ENCODE assay signal across 8 cellular contexts in the genomic region with DNA sequence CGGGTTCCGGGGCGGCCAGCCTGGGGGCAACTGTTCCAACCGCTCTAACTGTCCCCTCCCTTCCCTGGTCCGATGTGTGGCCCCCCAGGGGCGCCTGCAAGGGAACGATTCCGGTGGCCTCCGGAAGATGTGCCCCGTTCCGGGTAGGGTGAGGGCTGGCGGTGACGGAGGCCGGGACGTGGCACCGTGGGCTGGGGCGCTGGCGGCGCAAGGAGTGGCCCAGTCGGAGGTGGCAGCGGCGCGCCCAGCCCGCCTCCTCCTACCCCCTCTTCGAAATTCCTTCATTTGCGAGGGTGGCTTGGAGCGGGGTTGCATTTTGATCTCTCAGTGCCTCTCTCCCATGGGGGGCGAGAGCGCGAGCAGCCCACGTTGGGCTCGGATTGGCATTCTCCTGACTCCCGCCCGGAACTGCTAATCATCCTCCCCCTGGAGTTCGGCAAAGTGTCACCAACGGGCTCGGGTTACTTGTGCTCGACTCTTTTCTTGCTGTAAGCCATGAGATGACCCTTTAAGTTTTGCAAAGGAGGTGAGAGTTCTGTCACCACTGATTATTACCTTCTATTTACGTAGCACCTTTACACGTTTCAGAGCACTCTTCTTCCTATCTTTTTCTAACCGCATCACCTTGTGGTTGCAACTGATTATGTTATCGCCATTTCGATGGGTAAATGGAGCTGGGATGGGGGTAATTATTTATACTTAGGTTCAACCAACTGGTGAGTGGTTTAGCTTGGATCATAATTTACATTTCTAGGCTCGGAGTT. TPM values are rescaled to one million over a fixed set of nuclear protein-coding genes. Genes with fewer than 3 reads are reported as not detected.
DNase-seq lines count a peak whose midpoint lies in the region; ATAC-seq and TF ChIP-seq lines count a peak whose summit lies in the region.

No MANE protein-coding gene starts in this region.

- peak in 2 of 4 donors; percentile 3 to 13 for TF ChIP-seq POLR2A in esophagus squamous epithelium (IDR thresholded peaks at IDR 0.05)

- H3K4me1 Mint-ChIP-seq in activated T-cell treated with anti-CD3 and anti-CD28 coated beads, Interleukin-2, amount 50 U/mL, for 4 hours (ENCODE audit: low read depth), result peaks cover 43% of the 10 kb centered on the region
- H3K4me1 Mint-ChIP-seq in naive B cell, result peaks cover 23 to 52% (median 29%) of the 10 kb centered on the region in 3 donors
- H3K4me1 Mint-ChIP-seq in stimulated activated naive B cell treated with anti-CD40 and anti-IgM and Interleukin-4, amounts not matched to agents 10 μg/mL and 1 μg/mL and 100 μg/mL, for 72 hours, result peaks cover 13 to 30% of the 10 kb centered on the region in 2 donors

- POLR2A ChIA-PET in AG04449 (lab: Yijun Ruan, JAX), result interaction anchor here (0.6 to 2.1 kb wide), 10 partner anchors 8 to 535 kb away, joined by 3 to 6 read pairs (median 4); partner anchors contain the start of gene MYH10

- H3K4me3 ChIP-seq in AG04449 (ENCODE audit: low read depth, low read length) (peak overlapping the region; percentile 93), esophagus squamous epithelium (peak overlapping the region; percentile 77 to 86 (median 82))

- H3K9me3 Mint-ChIP-seq in activated T-cell treated with anti-CD3 and anti-CD28 coated beads, Interleukin-2, amount 50 U/mL, for 4 hours, result no peaks in the 10 kb centered on the region
- H3K9me3 Mint-ChIP-seq in naive B cell, result no peaks in the 10 kb centered on the region
- no peaks in the 10 kb centered on the region for H3K9me3 Mint-ChIP-seq in stimulated activated naive B cell treated with anti-CD40 and anti-IgM and Interleukin-4, amounts not matched to agents 10 μg/mL and 1 μg/mL and 100 μg/mL, for 72 hours

- peaks cover 0 to 31% (median 0%) of the 10 kb centered on the region in 3 donors for H3K36me3 ChIP-seq in esophagus squamous epithelium

- WGBS in esophagus squamous epithelium, 2 donors, result 1% methylated on average over 22 to 30 of the region's 44 CpGs

- peaks cover 7% of the 10 kb centered on the region for H3K36me3 Mint-ChIP-seq in activated T-cell treated with anti-CD3 and anti-CD28 coated beads, Interleukin-2, amount 50 U/mL, for 4 hours (ENCODE audit: insufficient read depth)
- no peaks in the 10 kb centered on the region for H3K36me3 Mint-ChIP-seq in naive B cell
- peaks cover 5 to 15% of the 10 kb centered on the region in 2 donors for H3K36me3 Mint-ChIP-seq in stimulated activated naive B cell treated with anti-CD40 and anti-IgM and Interleukin-4, amounts not matched to agents 10 μg/mL and 1 μg/mL and 100 μg/mL, for 72 hours

- TF ChIP-seq CTCF in AG04449 (IDR thresholded peaks at IDR 0.05; ENCODE audit: insufficient read depth, low read length, missing control alignments) (no peak), esophagus squamous epithelium (IDR thresholded peaks at IDR 0.05) (peak in 1 of 6 experiments; percentile 3)

- H3K9me3 ChIP-seq in esophagus squamous epithelium, result no peaks in the 10 kb centered on the region

- no peaks in the 10 kb centered on the region for H3K27me3 ChIP-seq in esophagus squamous epithelium

- intact Hi-C loops in esophagus squamous epithelium (cut with DNase I), result no loop called here

- ATAC-seq in GM18867 (IDR thresholded peaks at IDR 0.05; ENCODE audit: unreplicated experiment) (peak; percentile 51), HG03135 (IDR thresholded peaks at IDR 0.05; ENCODE audit: unreplicated experiment) (peak; percentile 49), naive B cell (ENCODE audit: low read depth in 2 of 2) (peak; percentile 50 to 56)
- ATAC-seq in activated T-cell treated with anti-CD3 and anti-CD28 coated beads, Interleukin-2, amount 50 U/mL, for 4 hours, result peak; percentile 71 to 72
- ATAC-seq in stimulated activated naive B cell treated with anti-CD40 and anti-IgM and Interleukin-4, amounts not matched to agents 10 μg/mL and 1 μg/mL and 100 μg/mL, for 72 hours (replicated peaks), result peak; percentile 74 to 76

- H3K4me1 ChIP-seq in esophagus squamous epithelium, result peaks cover 0 to 36% (median 4%) of the 10 kb centered on the region in 3 donors

- peak overlapping the region; percentile 99 to 100 (median 99) for H3K27ac ChIP-seq in esophagus squamous epithelium

- peak overlapping the region; percentile 97 to 99 (median 98) for H3K27ac Mint-ChIP-seq in naive B cell
- peak overlapping the region; percentile 97 for H3K27ac Mint-ChIP-seq in stimulated activated naive B cell treated with anti-CD40 and anti-IgM and Interleukin-4, amounts not matched to agents 10 μg/mL and 1 μg/mL and 100 μg/mL, for 72 hours

- peak overlapping the region; percentile 98 for H3K4me3 Mint-ChIP-seq in activated T-cell treated with anti-CD3 and anti-CD28 coated beads, Interleukin-2, amount 50 U/mL, for 4 hours
- H3K4me3 Mint-ChIP-seq in naive B cell, result peak overlapping the region; percentile 92 to 99 (median 97)
- peak overlapping the region; percentile 95 to 96 for H3K4me3 Mint-ChIP-seq in stimulated activated naive B cell treated with anti-CD40 and anti-IgM and Interleukin-4, amounts not matched to agents 10 μg/mL and 1 μg/mL and 100 μg/mL, for 72 hours

- CTCF ChIA-PET in AG04449 (lab: Yijun Ruan, JAX), result interaction anchor here (0.8 to 3.4 kb wide), 5 partner anchors 20 to 349 kb away, joined by 3 to 13 read pairs (median 3); partner anchors contain the start of gene KRABD2

- DNase-seq in AG04449 (ENCODE audit: low read depth, low spot score), result no peak
- DNase-seq in NOMO-1 treated with DMSO at 0.1 percent for 48 hours (lab: John Stamatoyannopoulos, UW; ENCODE audit: unreplicated experiment), result peak; percentile 53
- DNase-seq in activated T-cell treated with anti-CD3 and anti-CD28 coated beads, Interleukin-2, amount 50 U/mL, for 4 hours, result peak; percentile 50
- DNase-seq in esophagus squamous epithelium (lab: John Stamatoyannopoulos, UW), result no peak
- no peak for DNase-seq in naive B cell
- DNase-seq in stimulated activated naive B cell treated with anti-CD40 and anti-IgM and Interleukin-4, amounts not matched to agents 10 μg/mL and 1 μg/mL and 100 μg/mL, for 72 hours, result peak; percentile 63

- no peaks in the 10 kb centered on the region for H3K27me3 Mint-ChIP-seq in activated T-cell treated with anti-CD3 and anti-CD28 coated beads, Interleukin-2, amount 50 U/mL, for 4 hours (ENCODE audit: low read depth)
- H3K27me3 Mint-ChIP-seq in naive B cell, result no peaks in the 10 kb centered on the region
- H3K27me3 Mint-ChIP-seq in stimulated activated naive B cell treated with anti-CD40 and anti-IgM and Interleukin-4, amounts not matched to agents 10 μg/mL and 1 μg/mL and 100 μg/mL, for 72 hours, result no peaks in the 10 kb centered on the region

RNA-seq across cellular contexts. Expression of gene NDEL1, which starts 0.7 kb away (rescaled TPM):
- 10 to 100 TPM; 49.0 to 51.7 (median 51.4) TPM for total RNA-seq in activated T-cell treated with anti-CD3 and anti-CD28 coated beads, Interleukin-2, amount 50 U/mL, for 4 hours
- 100 to 1,000 TPM in 1 of 4 donors, 10 to 100 TPM in 3; 67.5 to 107 (median 73.1) TPM for total RNA-seq in esophagus squamous epithelium
- polyA plus RNA-seq in naive B cell (ENCODE audit: low read depth in 6 of 6), result 10 to 100 TPM; 38.4 to 54.9 (median 44.6) TPM

RNA-seq across cellular contexts. Expression of gene RNF222, which starts 38.7 kb away (rescaled TPM):
- under 1 TPM in 2 of 3 donors, not detected in 1; 0.11 to 0.13 TPM for total RNA-seq in activated T-cell treated with anti-CD3 and anti-CD28 coated beads, Interleukin-2, amount 50 U/mL, for 4 hours
- 10 to 100 TPM in 3 of 4 donors, 1 to 10 TPM in 1; 8.1 to 21.8 (median 14.9) TPM for total RNA-seq in esophagus squamous epithelium
- polyA plus RNA-seq in naive B cell (ENCODE audit: low read depth in 6 of 6), result under 1 TPM in 3 of 6 donors, not detected in 3; 0.13 to 0.35 (median 0.23) TPM

RNA-seq across cellular contexts. Expression of gene RPL26, which starts 53.4 kb away (rescaled TPM):
- 1,000 to 10,000 TPM; 2,326 to 2,535 (median 2,364) TPM for total RNA-seq in activated T-cell treated with anti-CD3 and anti-CD28 coated beads, Interleukin-2, amount 50 U/mL, for 4 hours
- 1,000 to 10,000 TPM; 3,032 to 5,420 (median 3,306) TPM for total RNA-seq in esophagus squamous epithelium
- polyA plus RNA-seq in naive B cell (ENCODE audit: low read depth in 6 of 6), result 1,000 to 10,000 TPM; 1,225 to 2,056 (median 1,703) TPM

Comparison
In these comparisons a context has a peak if more than half of its experiments do, and no peak if none do; other contexts are left out.
1. DNase-seq: peak in NOMO-1 treated with DMSO at 0.1 percent for 48 hours (single experiment), activated T-cell treated with anti-CD3 and anti-CD28 coated beads, Interleukin-2, amount 50 U/mL, for 4 hours (single experiment) and stimulated activated naive B cell treated with anti-CD40 and anti-IgM and Interleukin-4, amounts not matched to agents 10 μg/mL and 1 μg/mL and 100 μg/mL, for 72 hours (single experiment); none in AG04449 (single experiment), esophagus squamous epithelium (single experiment) and naive B cell (single experiment).
2. RNA of gene RNF222, which starts 38.7 kb away (total RNA-seq): 8.1 to 21.8 TPM in esophagus squamous epithelium; 0.11 to 0.13 TPM in activated T-cell treated with anti-CD3 and anti-CD28 coated beads, Interleukin-2, amount 50 U/mL, for 4 hours; every median in the first group is over 4 times any median in the second.
3. Peak in every context shown above with its lines, with median percentiles within 50 percentile points of each other: ATAC-seq and H3K4me3 Mint-ChIP-seq.